9 cellular contexts compared by ENCODE assay signal in the genomic region with DNA sequence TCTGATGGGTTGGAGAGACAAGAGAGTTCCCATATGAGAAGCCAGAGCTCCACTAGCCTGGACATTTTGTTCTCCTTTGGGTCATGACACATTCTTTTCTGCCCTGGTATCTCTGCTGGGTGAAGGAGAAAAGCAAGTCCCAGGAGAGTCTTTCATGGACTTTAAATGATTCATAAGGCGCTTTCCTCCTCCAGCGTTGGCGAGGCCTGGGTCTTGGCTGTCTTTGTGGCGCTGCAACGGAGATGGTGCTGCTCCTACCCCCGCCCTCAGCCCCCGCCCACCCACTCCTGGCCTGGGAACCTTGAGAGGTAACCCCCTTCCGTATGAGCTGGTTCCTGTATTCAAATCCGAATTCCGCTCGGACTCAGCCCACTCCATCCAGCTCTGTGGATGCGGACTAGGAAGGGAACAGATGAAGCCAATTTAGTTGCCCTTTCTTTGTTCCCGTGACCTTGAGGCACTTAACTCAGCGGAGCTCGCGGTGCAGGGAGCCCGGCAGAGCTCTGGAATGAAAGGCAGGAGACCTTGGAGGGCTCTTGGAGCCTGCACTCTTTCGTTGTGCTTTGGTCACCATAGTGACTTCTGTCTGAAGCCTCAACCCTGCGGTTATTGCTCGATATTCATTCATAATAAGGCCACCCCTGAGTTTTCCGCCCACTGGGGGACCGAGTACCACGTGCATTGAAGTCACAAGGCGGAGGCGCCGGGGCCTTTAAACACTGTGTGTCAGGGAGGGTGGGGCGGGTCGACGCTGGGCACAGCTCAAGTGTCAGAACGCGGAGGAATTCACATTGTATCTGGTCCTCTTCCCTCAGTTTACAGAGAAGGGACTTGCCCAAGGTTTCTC. TPM values are rescaled to one million over a fixed set of nuclear protein-coding genes. Genes with fewer than 3 reads are reported as not detected.
A peak's percentile ranks its signal among the peaks of the same experiment; 100 is the strongest.
DNase-seq lines count a peak whose midpoint lies in the region; ATAC-seq, FAIRE-seq and TF ChIP-seq lines count a peak whose summit lies in the region.
"Had no signal": no experiment of that assay in that cellular context is flagged by ENCODE, and none has a peak within 500 bp of the region (broad histone marks: within the 10 kb centered on the region; RNA-seq: fewer than 3 reads in every experiment).

No MANE protein-coding gene starts in this region.

- 20% methylated on average over 31 of the region's 31 CpGs for WGBS in right cardiac atrium

- H3K4me3 ChIP-seq in astrocyte (ENCODE audit: insufficient read depth, low read depth, low read length) (no peak overlapping the region), right cardiac atrium (ENCODE audit: low read length) (peak overlapping the region; percentile 18), A673 (ENCODE audit: low read depth, low read length, poor library complexity, severe bottlenecking) (no peak overlapping the region)

- H3K27ac ChIP-seq in astrocyte (ENCODE audit: low read depth, low read length) (no peak overlapping the region), right cardiac atrium (ENCODE audit: low read length) (peak overlapping the region; percentile 82), A673 (ENCODE audit: low read depth, low read length, poor library complexity, severe bottlenecking) (no peak overlapping the region)

- peak overlapping the region; percentile 26 for H3K9ac ChIP-seq in astrocyte (ENCODE audit: low read length)

- intact Hi-C loops in right cardiac atrium (cut with DNase I) (no loop called here), posterior vena cava (cut with DNase I) (loop anchor here in 1 of 2 donors (10.0 kb wide), 1 partner anchor 52 kb away; no protein-coding TSS in a partner anchor), A673 (cut with micrococcal nuclease; ENCODE audit: unreplicated experiment) (no loop called here)

- TF ChIP-seq CTCF in astrocyte (IDR thresholded peaks at IDR 0.05; ENCODE audit: insufficient read depth, low read depth, low read length), result no peak
- no peak for TF ChIP-seq CTCF in A673 (conservative IDR thresholded peaks at IDR 0.05; ENCODE audit: low read depth, low read length)
- no peak for TF ChIP-seq CTCF in omental fat pad (IDR thresholded peaks at IDR 0.05)

- peak overlapping the region; percentile 96 for H2AFZ ChIP-seq in astrocyte (ENCODE audit: low read depth, low read length)

- H3K36me3 ChIP-seq in astrocyte (ENCODE audit: insufficient read depth, low read length) (no peaks in the 10 kb centered on the region), A673 (ENCODE audit: insufficient read depth, low read length, poor library complexity, severe bottlenecking) (no peaks in the 10 kb centered on the region)

- no peak overlapping the region for H3K4me3 Mint-ChIP-seq in astrocyte (ENCODE audit: unreplicated experiment)
- H3K4me3 Mint-ChIP-seq: nephron had no signal

- H3K27me3 Mint-ChIP-seq in astrocyte (ENCODE audit: low read depth, unreplicated experiment), result no peaks in the 10 kb centered on the region

- H3K4me1 Mint-ChIP-seq in astrocyte (ENCODE audit: low read depth, unreplicated experiment), result peaks cover 4% of the 10 kb centered on the region
- H3K4me1 Mint-ChIP-seq: nephron had no signal

- CTCF ChIA-PET in A673 (lab: Charles Lee), result no interaction called here

- H4K20me1 ChIP-seq in astrocyte (ENCODE audit: insufficient read depth, low read length), result no peaks in the 10 kb centered on the region

- ATAC-seq in right cardiac atrium, result peak; percentile 87 to 89
- no peak for ATAC-seq in HG03196 (IDR thresholded peaks at IDR 0.05; ENCODE audit: unreplicated experiment)
- ATAC-seq in omental fat pad (ENCODE audit: low FRiP score), result no peak

- no peaks in the 10 kb centered on the region for H3K79me2 ChIP-seq in astrocyte (ENCODE audit: insufficient read depth, low read length)

- H3K4me2 ChIP-seq in astrocyte (ENCODE audit: low read length), result peak overlapping the region; percentile 80

- H3K27me3 ChIP-seq in astrocyte (ENCODE audit: insufficient read depth, low read length) (no peaks in the 10 kb centered on the region), right cardiac atrium (ENCODE audit: control insufficient read depth, insufficient read depth) (no peaks in the 10 kb centered on the region), A673 (replicated peaks; ENCODE audit: insufficient read depth, low read depth, low read length, poor library complexity) (no peaks in the 10 kb centered on the region)

- DNase-seq in EH (ENCODE audit: low read depth) (peak; percentile 32), astrocyte (ENCODE audit: low read depth) (peak; percentile 65), right cardiac atrium (peak; percentile 68 to 75 (median 72)), posterior vena cava (ENCODE audit: low spot score) (peak; percentile 91), A673 (ENCODE audit: low spot score) (no peak), omental fat pad (ENCODE audit: low spot score) (no peak)
- no peak for DNase-seq in activated effector memory CD4-positive, alpha-beta T cell treated with Interleukin-2 at 50 U/mL for 16 hours

- no TSS peak for BruUV-seq in A673 (replicated peaks; lab: Mats Ljungman, UMichigan)

- FAIRE-seq in astrocyte (lab: Jason Lieb, UNC), result no peak

- POLR2A ChIA-PET in A673 (lab: Charles Lee; ENCODE audit: low non-redundant PET), result no interaction called here

- H3K4me1 ChIP-seq in astrocyte (ENCODE audit: insufficient read depth, low read length), result peaks cover 4% of the 10 kb centered on the region
- H3K4me1 ChIP-seq in right cardiac atrium (ENCODE audit: control insufficient read depth, insufficient read depth, low read length), result no peaks in the 10 kb centered on the region
- no peaks in the 10 kb centered on the region for H3K4me1 ChIP-seq in A673 (ENCODE audit: insufficient read depth, low read length, poor library complexity, severe bottlenecking)

- H3K9me3 ChIP-seq in astrocyte (ENCODE audit: insufficient read depth, low read depth, low read length) (no peaks in the 10 kb centered on the region), right cardiac atrium (ENCODE audit: control insufficient read depth, low read length) (no peaks in the 10 kb centered on the region), A673 (ENCODE audit: low read depth, low read length, poor library complexity, severe bottlenecking) (no peaks in the 10 kb centered on the region)

- no peaks in the 10 kb centered on the region for H3K36me3 Mint-ChIP-seq in astrocyte (ENCODE audit: low read depth, unreplicated experiment)

- peak overlapping the region; percentile 58 for H3K27ac Mint-ChIP-seq in astrocyte (ENCODE audit: unreplicated experiment)

- no peaks in the 10 kb centered on the region for H3K9me3 Mint-ChIP-seq in astrocyte (ENCODE audit: unreplicated experiment)
- H3K9me3 Mint-ChIP-seq: nephron had no signal

RNA-seq across cellular contexts. Expression of a gene that starts 14.0 kb away (rescaled TPM):
- total RNA-seq in astrocyte (18.4 and 19.6 TPM in 2 replicates), right cardiac atrium (10 to 100 TPM; 11.6 to 18.2 (median 14.4) TPM), posterior vena cava (10 to 100 TPM; 20.5 to 20.8 TPM), A673 (2021) (16.5 and 17.7 TPM in 2 replicates), omental fat pad (10 to 100 TPM; 18.3 to 47.4 (median 24.4) TPM)
- 4.5 TPM for polyA plus RNA-seq in right cardiac atrium

Comparison
In these comparisons a context has a peak if more than half of its experiments do, and no peak if none do; other contexts are left out.
1. DNase-seq: peak in EH (single experiment), astrocyte (single experiment), right cardiac atrium (3 of 3) and posterior vena cava (single experiment); none in activated effector memory CD4-positive, alpha-beta T cell treated with Interleukin-2 at 50 U/mL for 16 hours (single experiment), A673 (single experiment) and omental fat pad (single experiment).
2. ATAC-seq: peak in right cardiac atrium (2 of 2); none in HG03196 (single experiment) and omental fat pad (single experiment).